24 cellular contexts compared by ENCODE assay signal in the genomic region with DNA sequence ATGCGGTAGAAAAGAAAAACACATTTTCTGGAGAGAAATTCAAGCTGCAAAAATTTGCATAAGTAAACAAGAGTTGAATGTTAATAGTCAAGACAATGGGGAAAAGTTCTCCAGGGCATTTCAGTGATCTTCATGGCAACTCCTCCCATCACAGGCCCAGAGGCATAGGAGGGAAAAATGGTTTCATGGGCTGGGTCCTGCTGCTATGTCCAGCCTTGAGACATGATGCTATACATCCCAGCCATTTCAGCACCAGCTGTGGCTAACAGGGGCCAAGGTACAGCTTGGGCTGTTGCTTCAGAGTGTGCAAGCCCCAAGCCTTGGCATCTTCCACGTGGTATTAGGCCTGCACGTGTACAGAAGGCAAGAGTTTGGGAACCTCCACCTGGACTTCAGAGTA.
"Had no signal": no experiment of that assay in that cellular context is flagged by ENCODE, and none has a peak within 500 bp of the region (broad histone marks: within the 10 kb centered on the region; RNA-seq: fewer than 3 reads in every experiment).

No MANE protein-coding gene starts in this region.

- H3K4me1 ChIP-seq: esophagus squamous epithelium, gastrocnemius medialis, heart right ventricle, left lung, lower lobe of right lung had no signal

- H3K9me3 ChIP-seq: gastrocnemius medialis had no signal

- H3K27me3 ChIP-seq: dorsolateral prefrontal cortex, esophagus squamous epithelium, gastrocnemius medialis, heart right ventricle, left lung had no signal

- H3K36me3 Mint-ChIP-seq: naive B cell had no signal

- H3K4me3 ChIP-seq: coronary artery, dorsolateral prefrontal cortex, esophagus squamous epithelium, gastrocnemius medialis, heart right ventricle, left lung, lower lobe of right lung, mucosa of descending colon had no signal

- H3K27me3 Mint-ChIP-seq: naive B cell had no signal

- H3K27ac Mint-ChIP-seq: mesothelial cell of epicardium, naive B cell had no signal

- H3K4me1 Mint-ChIP-seq: mesothelial cell of epicardium, naive B cell had no signal

- H3K27ac ChIP-seq: coronary artery, dorsolateral prefrontal cortex, epithelial cell of prostate, esophagus squamous epithelium, gastrocnemius medialis, heart right ventricle, left lung, lower lobe of right lung had no signal

- ATAC-seq: esophagus mucosa, gastrocnemius medialis, heart right ventricle, left cardiac atrium, left lung, left ventricle myocardium superior, lower lobe of right lung, mucosa of descending colon had no signal

- H3K36me3 ChIP-seq: esophagus squamous epithelium, gastrocnemius medialis, heart right ventricle, left lung, lower lobe of right lung had no signal

- H3K4me3 Mint-ChIP-seq: mesothelial cell of epicardium had no signal

- DNase-seq: dermis blood vessel endothelial cell; dorsolateral prefrontal cortex; effector CD4-positive, alpha-beta T cell; effector memory CD4-positive, alpha-beta T cell; erythroblast; esophagus squamous epithelium; foreskin fibroblast; foreskin melanocyte; gastrocnemius medialis; glutamatergic neuron; head of caudate nucleus; heart right ventricle; hippocampal formation; left cardiac atrium; left lung; left ventricle myocardium superior; lower lobe of right lung; mesenchymal stem cell; mucosa of descending colon; naive B cell had no signal
